Comparison of ENCODE assay signal across 20 cellular contexts in genomic region chr20:919491-919916, GRCh38. TPM values are rescaled to one million over a fixed set of nuclear protein-coding genes. Genes with fewer than 3 reads are reported as not detected.
DNase-seq lines count a peak whose midpoint lies in the region; TF ChIP-seq lines count a peak whose summit lies in the region.
"Had no signal": no experiment of that assay in that cellular context is flagged by ENCODE, and none has a peak within 500 bp of the region (broad histone marks: within the 10 kb centered on the region; RNA-seq: fewer than 3 reads in every experiment).

No MANE protein-coding gene starts in this region.

- H3K4me3 ChIP-seq in Jurkat, Clone E6-1 (ENCODE audit: low read length), result no peak overlapping the region
- H3K4me3 ChIP-seq in BE2C (ENCODE audit: low read depth, low read length) (no peak overlapping the region), H7 (ENCODE audit: insufficient read depth, low read depth, low read length) (no peak overlapping the region)

- TF ChIP-seq CTCF in glutamatergic neuron (IDR thresholded peaks at IDR 0.05; ENCODE audit: partially characterized antibody, unreplicated experiment) (no peak), BE2C (IDR thresholded peaks at IDR 0.05; ENCODE audit: low read depth, low read length) (no peak)

- H3K4me3 Mint-ChIP-seq in glutamatergic neuron (ENCODE audit: unreplicated experiment), result no peak overlapping the region

- no peaks in the 10 kb centered on the region for H3K27me3 ChIP-seq in BE2C
- H3K27me3 ChIP-seq in H7 (ENCODE audit: control insufficient read depth, insufficient read depth, low read length), result no peaks in the 10 kb centered on the region

- H3K36me3 Mint-ChIP-seq in glutamatergic neuron (ENCODE audit: unreplicated experiment), result no peaks in the 10 kb centered on the region
- H3K36me3 Mint-ChIP-seq: CD4-positive, alpha-beta memory T cell had no signal

- H3K4me1 ChIP-seq in BE2C, result no peaks in the 10 kb centered on the region

- H3K9me3 Mint-ChIP-seq in glutamatergic neuron (ENCODE audit: unreplicated experiment), result peaks cover 10% of the 10 kb centered on the region

- DNase-seq in Daoy (ENCODE audit: low read depth) (peak; percentile 57), UCSD-AML1 (lab: John Stamatoyannopoulos, UW; ENCODE audit: unreplicated experiment) (peak; percentile 65), glutamatergic neuron (no peak), BE2C (no peak), H7 (no peak), NCI-H2081 (lab: John Stamatoyannopoulos, UW) (no peak)
- DNase-seq in Jurkat, Clone E6-1 (ENCODE audit: low read depth, low spot score), result peak; percentile 32
- DNase-seq in stimulated activated naive CD4-positive, alpha-beta T cell treated with Interleukin-2 at 50 U/mL for 16 hours (lab: John Stamatoyannopoulos, UW), result no peak
- DNase-seq: Calu3; CD4-positive, alpha-beta memory T cell; EL; GOT3; NCI-H1417 treated with DMSO at 0.1 percent for 48 hours; NCI-H187 treated with DMSO at 0.1 percent for 48 hours; NCI-H510A; NCI-H748 treated with DMSO at 0.1 percent for 48 hours; NK-92 treated with Interleukin-12 subunit alpha and Interleukin-12 subunit beta, amount 100 ng/mL, for 24 hours; SHP77 treated with DMSO at 0.1 percent for 48 hours had no signal

- H3K27me3 Mint-ChIP-seq in glutamatergic neuron (ENCODE audit: unreplicated experiment), result peaks cover 13% of the 10 kb centered on the region

- H3K36me3 ChIP-seq in BE2C, result no peaks in the 10 kb centered on the region
- no peaks in the 10 kb centered on the region for H3K36me3 ChIP-seq in H7 (replicated peaks; ENCODE audit: control insufficient read depth, insufficient read depth, low read length)

- no peaks in the 10 kb centered on the region for H3K9me3 ChIP-seq in BE2C

- peak overlapping the region; percentile 20 for H3K27ac Mint-ChIP-seq in glutamatergic neuron (ENCODE audit: unreplicated experiment)

- peaks cover 22% of the 10 kb centered on the region for H3K4me1 Mint-ChIP-seq in glutamatergic neuron (ENCODE audit: low read depth, unreplicated experiment)

RNA-seq across cellular contexts. Expression of gene ANGPT4, which starts 3.4 kb away (rescaled TPM):
- total RNA-seq in Daoy (2014; rRNA removed; shearing (Covaris generic)), result under 0.01 and 0.03 TPM in 2 replicates
- not detected for polyA plus RNA-seq in Jurkat, Clone E6-1 (2012; ENCODE audit: insufficient read depth, insufficient read length)
- 0.22 TPM for total RNA-seq in glutamatergic neuron (ENCODE audit: unreplicated experiment)
- not detected for polyA plus RNA-seq in BE2C (2012; ENCODE audit: insufficient read depth, insufficient read length, low read depth)
- 0.11 and 0.31 TPM in 2 replicates for total RNA-seq in H7 (2014; rRNA removed; shearing (Covaris generic))
- total RNA-seq: Calu3; CD4-positive, alpha-beta memory T cell; MCF 10A had no signal
- polyA plus RNA-seq: BJ; CD4-positive, alpha-beta memory T cell had no signal

Comparison
In these comparisons a context has a peak if more than half of its experiments do, and no peak if none do; other contexts are left out.
1. DNase-seq: peak in Daoy (single experiment), Jurkat, Clone E6-1 (single experiment) and UCSD-AML1 (single experiment); none in glutamatergic neuron (single experiment), BE2C (single experiment), H7 (single experiment), stimulated activated naive CD4-positive, alpha-beta T cell treated with Interleukin-2 at 50 U/mL for 16 hours (single experiment) and NCI-H2081 (0 of 2).